ENCODE assay signal across 16 cellular contexts in genomic region chr17:55089251-55089650, GRCh38.
DNase-seq lines count a peak whose midpoint lies in the region; ATAC-seq, FAIRE-seq and TF ChIP-seq lines count a peak whose summit lies in the region.
"Had no signal": no experiment of that assay in that cellular context is flagged by ENCODE, and none has a peak within 500 bp of the region (broad histone marks: within the 10 kb centered on the region; RNA-seq: fewer than 3 reads in every experiment).

No MANE protein-coding gene starts in this region.

- H4K20me1 ChIP-seq in HepG2 (ENCODE audit: insufficient read depth, low read length) (no peaks in the 10 kb centered on the region), KMS-11 (ENCODE audit: insufficient read depth) (no peaks in the 10 kb centered on the region)

- in situ Hi-C loops in HepG2 (cut with HindIII; ENCODE audit: extremely low pct_ligation_motif_present, low pct_unique_long_range_greater_than_20kb), result no loop called here

- H3K4me3 ChIP-seq in HepG2 (replicated peaks in 1 of 3; ENCODE audit: insufficient read depth in 1 of 3, low read depth in 2 of 3, low read length in 3 of 3) (no peak overlapping the region), right lobe of liver (no peak overlapping the region), KMS-11 (IDR thresholded peaks at IDR 0.05; ENCODE audit: insufficient read depth, low read depth, low read length) (no peak overlapping the region)
- H3K4me3 ChIP-seq: SK-N-MC had no signal

- POLR2A ChIA-PET in HepG2 (lab: Yijun Ruan, JAX), result no interaction called here

- no peaks in the 10 kb centered on the region; a peak in 1 of 5 replicates for H3K36me3 ChIP-seq in HepG2 (replicated peaks in 1 of 2; ENCODE audit: control insufficient read depth in 1 of 2, insufficient read depth in 2 of 2, low read length in 2 of 2)
- H3K36me3 ChIP-seq in right lobe of liver, result no peaks in the 10 kb centered on the region
- H3K36me3 ChIP-seq in KMS-11 (ENCODE audit: insufficient read depth), result no peaks in the 10 kb centered on the region

- no peak overlapping the region for H3K27ac ChIP-seq in HepG2 (ENCODE audit: extremely low read length, insufficient read depth, low read length)
- H3K27ac ChIP-seq in right lobe of liver, result no peak overlapping the region
- peak overlapping the region; percentile 75 for H3K27ac ChIP-seq in KMS-11
- H3K27ac ChIP-seq: SK-N-MC had no signal

- ATAC-seq in HepG2 (no peak), right lobe of liver (no peak)
- ATAC-seq in activated T-helper 17 cell treated with anti-CD3 and anti-CD28 coated beads, Interleukin-2, amount 50 U/mL, for 72 hours (replicated peaks), result peak; percentile 17

- no peaks in the 10 kb centered on the region for H3K27me3 Mint-ChIP-seq in activated T-helper 17 cell treated with anti-CD3 and anti-CD28 coated beads, Interleukin-2, amount 50 U/mL, for 72 hours

- peak overlapping the region; percentile 98 for H3K27ac Mint-ChIP-seq in activated T-helper 17 cell treated with anti-CD3 and anti-CD28 coated beads, Interleukin-2, amount 50 U/mL, for 72 hours

- TF ChIP-seq EP300 in HepG2 (IDR thresholded peaks at IDR 0.05; ENCODE audit: low read depth in 2 of 2, low read length in 2 of 2) (no peak), HepG2 (CRISPR knock-in tag; IDR thresholded peaks at IDR 0.05; ENCODE audit: borderline replicate concordance) (no peak)

- H2AFZ ChIP-seq in HepG2 (ENCODE audit: low read length) (no peak overlapping the region), KMS-11 (ENCODE audit: low read depth) (no peak overlapping the region)

- H3K79me2 ChIP-seq in HepG2 (ENCODE audit: insufficient read depth, low read length) (no peaks in the 10 kb centered on the region), KMS-11 (ENCODE audit: insufficient read depth, low read depth) (no peaks in the 10 kb centered on the region)

- H3K9ac ChIP-seq in HepG2 (ENCODE audit: insufficient read depth, low read depth, low read length), result no peak overlapping the region
- 0 out of 2 replicates have a peak overlapping the region, but pooled peaks have one; percentile 35 for H3K9ac ChIP-seq in KMS-11

- TF ChIP-seq POLR2A in HepG2 (IDR thresholded peaks at IDR 0.05; ENCODE audit: insufficient read depth in 1 of 2, low read depth in 2 of 2, low read length in 2 of 2), result no peak
- TF ChIP-seq POLR2A in right lobe of liver (IDR thresholded peaks at IDR 0.05), result no peak

- CTCF ChIA-PET in HepG2 (lab: Yijun Ruan, JAX; ENCODE audit: low intra/inter-chr PET ratio, low total read pairs), result no interaction called here

- TF ChIP-seq CTCF in HepG2 (CRISPR knock-in tag; IDR thresholded peaks at IDR 0.05), result no peak
- no peak for TF ChIP-seq CTCF in right lobe of liver (IDR thresholded peaks at IDR 0.05)
- TF ChIP-seq CTCF in KMS-11 (conservative IDR thresholded peaks at IDR 0.05; ENCODE audit: low read depth, low read length), result no peak

- no peaks in the 10 kb centered on the region for H3K9me3 ChIP-seq in HepG2 (ENCODE audit: low read length)
- no peaks in the 10 kb centered on the region for H3K9me3 ChIP-seq in right lobe of liver

- no peak for FAIRE-seq in HepG2 (lab: Jason Lieb, UNC)

- peaks cover 8% of the 10 kb centered on the region; the same call in 1 of the 2 replicates for H3K4me1 ChIP-seq in HepG2 (ENCODE audit: insufficient read depth, low read length)
- peaks cover 0 to 10% (median 0%) of the 10 kb centered on the region in 4 donors for H3K4me1 ChIP-seq in right lobe of liver
- peaks cover 65% of the 10 kb centered on the region for H3K4me1 ChIP-seq in KMS-11 (ENCODE audit: low read depth, poor library complexity, severe bottlenecking)

- peaks cover 7% of the 10 kb centered on the region for H3K9me3 Mint-ChIP-seq in activated T-helper 17 cell treated with anti-CD3 and anti-CD28 coated beads, Interleukin-2, amount 50 U/mL, for 72 hours

- peaks cover 29% of the 10 kb centered on the region for H3K4me1 Mint-ChIP-seq in activated T-helper 17 cell treated with anti-CD3 and anti-CD28 coated beads, Interleukin-2, amount 50 U/mL, for 72 hours

- H3K36me3 Mint-ChIP-seq in activated T-helper 17 cell treated with anti-CD3 and anti-CD28 coated beads, Interleukin-2, amount 50 U/mL, for 72 hours (ENCODE audit: low read depth), result no peaks in the 10 kb centered on the region
- H3K36me3 Mint-ChIP-seq: CD14-positive monocyte had no signal

- intact Hi-C loops in HepG2 (cut with micrococcal nuclease; ENCODE audit: unreplicated experiment) (no loop called here), right lobe of liver (cut with DNase I) (no loop called here)

- H3K27me3 ChIP-seq in HepG2 (ENCODE audit: control insufficient read depth in 1 of 2, insufficient read depth in 2 of 2, low read length in 2 of 2) (no peaks in the 10 kb centered on the region), right lobe of liver (no peaks in the 10 kb centered on the region), KMS-11 (ENCODE audit: insufficient read depth, low read depth) (no peaks in the 10 kb centered on the region)

- peak overlapping the region; percentile 82 for H3K4me3 Mint-ChIP-seq in activated T-helper 17 cell treated with anti-CD3 and anti-CD28 coated beads, Interleukin-2, amount 50 U/mL, for 72 hours
- H3K4me3 Mint-ChIP-seq: CD14-positive monocyte had no signal

- BruUV-seq in HepG2 (replicated peaks; lab: Mats Ljungman, UMichigan), result no TSS peak

- 99% methylated on average over 2 of the region's 2 CpGs for WGBS in HepG2 (ENCODE audit: low lambda C conversion rate)
- WGBS in right lobe of liver (ENCODE audit: insufficient coverage, low coverage, low lambda C conversion rate, missing lambda C conversion rate), result 72% methylated on average over 2 of the region's 2 CpGs

- H3K4me2 ChIP-seq in HepG2 (ENCODE audit: low read depth, low read length) (no peak overlapping the region), KMS-11 (peak overlapping the region; percentile 65)

- no peak for DNase-seq in HepG2 (ENCODE audit: low spot score)
- DNase-seq in right lobe of liver, result no peak
- no peak for DNase-seq in NCI-H1417 (lab: John Stamatoyannopoulos, UW)
- DNase-seq in NCI-H345 (lab: John Stamatoyannopoulos, UW), result no peak
- no peak for DNase-seq in A172 (ENCODE audit: low spot score)
- DNase-seq: ACHN, AML-193, Calu3, NCI-H1436, NCI-H2029, NCI-H510A, NCI-H774 had no signal

- no peak for TF ChIP-seq RAD21 in HepG2 (CRISPR knock-in tag; IDR thresholded peaks at IDR 0.05)

TF ChIP-seq in HepG2, 621 proteins besides CTCF, POLR2A, EP300 and RAD21:
- TF ChIP-seq ZNF746 (CRISPR knock-in tag; IDR thresholded peaks at IDR 0.05) (no peak), SIN3A (IDR thresholded peaks at IDR 0.05; ENCODE audit: borderline replicate concordance, low read depth, low read length) (no peak), MAFK (conservative IDR thresholded peaks at IDR 0.05 in 1 of 2, IDR thresholded peaks at IDR 0.05 in 1 of 2; ENCODE audit: low read length in 2 of 2) (peak; percentile 4 to 55; a peak in 2 of 4 replicates), BHLHE40 (IDR thresholded peaks at IDR 0.05; ENCODE audit: low read length) (no peak), KLF15 (CRISPR knock-in tag; IDR thresholded peaks at IDR 0.05; ENCODE audit: borderline replicate concordance) (no peak), MAFF (IDR thresholded peaks at IDR 0.05; ENCODE audit: low read depth, low read length) (peak; percentile 36; the same call in 1 of the 2 replicates), HNF4G (IDR thresholded peaks at IDR 0.05; ENCODE audit: borderline replicate concordance, low read depth, low read length) (no peak), HNF4G (CRISPR knock-in tag; IDR thresholded peaks at IDR 0.05; ENCODE audit: borderline replicate concordance, low read depth) (no peak)
